30 cellular contexts compared by ENCODE assay signal in genomic region chr18:36783792-36784191, GRCh38.
"Had no signal": no experiment of that assay in that cellular context is flagged by ENCODE, and none has a peak within 500 bp of the region (broad histone marks: within the 10 kb centered on the region; RNA-seq: fewer than 3 reads in every experiment).

No MANE protein-coding gene starts in this region.

- H3K27ac ChIP-seq: ascending aorta, VCaP had no signal

- H3K9me3 ChIP-seq: ascending aorta had no signal

- FAIRE-seq: bronchial epithelial cell, TTC549 had no signal

- ATAC-seq: activated CD8-positive, alpha-beta T cell treated with anti-CD3 and anti-CD28 coated beads for 36 hours; activated naive CD8-positive, alpha-beta T cell treated with anti-CD3 and anti-CD28 coated beads, Interleukin-2, amount 50 U/mL, for 24 hours; activated T-cell treated with anti-CD3 and anti-CD28 coated beads, Interleukin-2, amount 50 U/mL, for 4 hours; activated T-cell treated with anti-CD3 and anti-CD28 coated beads, Interleukin-2, amount 50 U/mL, for 72 hours; activated T-helper 17 cell treated with anti-CD3 and anti-CD28 coated beads, Interleukin-2, amount 50 U/mL, for 72 hours; T-cell; T-helper 17 cell had no signal

- H3K27me3 ChIP-seq: ascending aorta had no signal

- DNase-seq: activated B cell treated with CpG ODN at 0.5 μM for 24 hours; activated CD4-positive, alpha-beta memory T cell treated with anti-CD3 and anti-CD28 coated beads for 36 hours; activated CD4-positive, alpha-beta T cell treated with anti-CD3 and anti-CD28 coated beads for 4 hours; activated CD4-positive, alpha-beta T cell treated with anti-CD3 and anti-CD28 coated beads, Interleukin-2, amount 10 ng/mL, durations not matched to agents 24 days and 14 days; activated CD4-positive, alpha-beta T cell treated with anti-CD3 and anti-CD28 coated beads, Interleukin-2, amount 50 U/mL, for 1 hour; activated CD4-positive, alpha-beta T cell treated with anti-CD3 and anti-CD28 coated beads, Interleukin-2, amount 50 U/mL, for 4 hours; activated CD4-positive, CD25-positive, alpha-beta regulatory T cell treated with anti-CD3 and anti-CD28 coated beads, Interleukin-2, amount 50 U/mL, for 72 hours; activated CD8-positive, alpha-beta memory T cell treated with anti-CD3 and anti-CD28 coated beads, Interleukin-2, amount 50 U/mL, for 4 hours; activated CD8-positive, alpha-beta T cell treated with anti-CD3 and anti-CD28 coated beads for 36 hours; activated effector memory CD4-positive, alpha-beta T cell treated with anti-CD3 and anti-CD28 coated beads, Interleukin-2, amount 50 U/mL, for 16 hours; activated gamma-delta T cell treated with Interleukin-2 at 50 U/mL for 16 hours; activated naive CD4-positive, alpha-beta T cell; activated naive CD4-positive, alpha-beta T cell treated with anti-CD3 and anti-CD28 coated beads for 36 hours; activated naive CD8-positive, alpha-beta T cell treated with anti-CD3 and anti-CD28 coated beads, Interleukin-2, amount 10 ng/mL, durations not matched to agents 7 days and 5 days; activated naive CD8-positive, alpha-beta T cell treated with anti-CD3 and anti-CD28 coated beads, Interleukin-2, amount 50 U/mL, for 24 hours; activated T-cell treated with anti-CD3 and anti-CD28 coated beads for 4 hours; activated T-cell treated with anti-CD3 and anti-CD28 coated beads, Interleukin-2, amount 50 U/mL, for 1 hour; activated T-cell treated with anti-CD3 and anti-CD28 coated beads, Interleukin-2, amount 50 U/mL, for 4 hours; activated T-cell treated with anti-CD3 and anti-CD28 coated beads, Interleukin-2, amount 50 U/mL, for 72 hours; amygdala; anterior cingulate cortex; caudate nucleus; T-cell; T-helper 17 cell; T-helper 9 cell had no signal

- H3K4me3 ChIP-seq: ascending aorta had no signal
